ENCODE assay signal across 2 cellular contexts in the genomic region with DNA sequence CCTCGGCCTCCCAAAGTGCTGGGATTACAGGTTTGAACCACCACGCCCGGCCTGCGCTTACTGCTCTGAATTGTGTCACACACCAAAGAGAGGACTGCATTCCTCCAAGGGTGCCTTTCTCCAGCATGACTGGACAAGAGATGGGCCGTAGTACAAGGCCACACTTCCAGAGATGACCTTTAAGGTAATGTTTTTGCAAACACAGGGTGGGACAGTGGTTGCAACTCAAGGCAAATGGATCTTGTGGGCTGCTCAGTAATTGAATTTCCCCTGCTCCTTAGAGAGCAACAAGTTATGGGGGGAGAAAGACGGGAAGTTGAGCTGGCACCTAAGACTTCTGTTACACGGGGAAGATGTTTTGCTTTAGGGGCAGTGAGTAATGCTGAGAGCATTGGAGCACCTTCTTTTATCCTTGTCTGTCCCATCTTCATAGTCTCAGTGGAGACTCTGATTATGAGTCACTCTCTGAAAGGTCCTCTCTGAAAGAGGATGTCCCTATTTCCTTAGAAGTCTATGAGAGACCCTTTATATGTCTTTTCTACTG.
TF ChIP-seq lines count a peak whose summit lies in the region.

No MANE protein-coding gene starts in this region.

TF ChIP-seq in HepG2, 621 proteins besides CTCF, POLR2A, EP300 and RAD21 (continued from another document):
- TF ChIP-seq, protein P1, sequence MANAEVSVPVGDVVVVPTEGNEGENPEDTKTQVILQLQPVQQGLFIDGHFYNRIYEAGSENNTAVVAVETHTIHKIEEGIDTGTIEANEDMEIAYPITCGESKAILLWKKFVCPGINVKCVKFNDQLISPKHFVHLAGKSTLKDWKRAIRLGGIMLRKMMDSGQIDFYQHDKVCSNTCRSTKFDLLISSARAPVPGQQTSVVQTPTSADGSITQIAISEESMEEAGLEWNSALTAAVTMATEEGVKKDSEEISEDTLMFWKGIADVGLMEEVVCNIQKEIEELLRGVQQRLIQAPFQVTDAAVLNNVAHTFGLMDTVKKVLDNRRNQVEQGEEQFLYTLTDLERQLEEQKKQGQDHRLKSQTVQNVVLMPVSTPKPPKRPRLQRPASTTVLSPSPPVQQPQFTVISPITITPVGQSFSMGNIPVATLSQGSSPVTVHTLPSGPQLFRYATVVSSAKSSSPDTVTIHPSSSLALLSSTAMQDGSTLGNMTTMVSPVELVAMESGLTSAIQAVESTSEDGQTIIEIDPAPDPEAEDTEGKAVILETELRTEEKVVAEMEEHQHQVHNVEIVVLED (CRISPR knock-in tag; IDR thresholded peaks at IDR 0.05; ENCODE audit: borderline replicate concordance): no peak
- no peak for TF ChIP-seq ZNF615 (CRISPR knock-in tag; IDR thresholded peaks at IDR 0.05; ENCODE audit: borderline replicate concordance)
- TF ChIP-seq, protein P2, sequence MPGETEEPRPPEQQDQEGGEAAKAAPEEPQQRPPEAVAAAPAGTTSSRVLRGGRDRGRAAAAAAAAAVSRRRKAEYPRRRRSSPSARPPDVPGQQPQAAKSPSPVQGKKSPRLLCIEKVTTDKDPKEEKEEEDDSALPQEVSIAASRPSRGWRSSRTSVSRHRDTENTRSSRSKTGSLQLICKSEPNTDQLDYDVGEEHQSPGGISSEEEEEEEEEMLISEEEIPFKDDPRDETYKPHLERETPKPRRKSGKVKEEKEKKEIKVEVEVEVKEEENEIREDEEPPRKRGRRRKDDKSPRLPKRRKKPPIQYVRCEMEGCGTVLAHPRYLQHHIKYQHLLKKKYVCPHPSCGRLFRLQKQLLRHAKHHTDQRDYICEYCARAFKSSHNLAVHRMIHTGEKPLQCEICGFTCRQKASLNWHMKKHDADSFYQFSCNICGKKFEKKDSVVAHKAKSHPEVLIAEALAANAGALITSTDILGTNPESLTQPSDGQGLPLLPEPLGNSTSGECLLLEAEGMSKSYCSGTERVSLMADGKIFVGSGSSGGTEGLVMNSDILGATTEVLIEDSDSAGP (CRISPR knock-in tag; IDR thresholded peaks at IDR 0.05; ENCODE audit: borderline replicate concordance): no peak
- no peak for TF ChIP-seq ZNF550 (CRISPR knock-in tag; IDR thresholded peaks at IDR 0.05; ENCODE audit: borderline replicate concordance)
- TF ChIP-seq, protein P3, sequence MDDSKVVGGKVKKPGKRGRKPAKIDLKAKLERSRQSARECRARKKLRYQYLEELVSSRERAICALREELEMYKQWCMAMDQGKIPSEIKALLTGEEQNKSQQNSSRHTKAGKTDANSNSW (CRISPR knock-in tag; IDR thresholded peaks at IDR 0.05; ENCODE audit: borderline replicate concordance): no peak

TF ChIP-seq in SK-N-SH treated with all-trans-retinoic acid at 6 μM for 48 hours, 23 proteins besides CTCF, POLR2A, EP300 and RAD21 (continued from another document):
- TF ChIP-seq BACH2 (CRISPR knock-in tag; IDR thresholded peaks at IDR 0.05; ENCODE audit: borderline replicate concordance) (no peak), ZFP30 (CRISPR knock-in tag; IDR thresholded peaks at IDR 0.05) (no peak), TCF4 (CRISPR knock-in tag; IDR thresholded peaks at IDR 0.05; ENCODE audit: borderline replicate concordance) (no peak), GLIS3 (CRISPR knock-in tag; IDR thresholded peaks at IDR 0.05) (no peak), ZNF8 (CRISPR knock-in tag; IDR thresholded peaks at IDR 0.05) (no peak), ZFP3 (CRISPR knock-in tag; IDR thresholded peaks at IDR 0.05) (no peak), TOX (CRISPR knock-in tag; IDR thresholded peaks at IDR 0.05; ENCODE audit: borderline replicate concordance) (no peak), ISL1 (CRISPR knock-in tag; IDR thresholded peaks at IDR 0.05) (no peak), PPARA (CRISPR knock-in tag; IDR thresholded peaks at IDR 0.05; ENCODE audit: borderline replicate concordance) (no peak), ZNF70 (CRISPR knock-in tag; IDR thresholded peaks at IDR 0.05) (no peak), OSR1 (CRISPR knock-in tag; IDR thresholded peaks at IDR 0.05) (no peak), SNAI2 (CRISPR knock-in tag; IDR thresholded peaks at IDR 0.05) (no peak)
- TF ChIP-seq, protein P4, sequence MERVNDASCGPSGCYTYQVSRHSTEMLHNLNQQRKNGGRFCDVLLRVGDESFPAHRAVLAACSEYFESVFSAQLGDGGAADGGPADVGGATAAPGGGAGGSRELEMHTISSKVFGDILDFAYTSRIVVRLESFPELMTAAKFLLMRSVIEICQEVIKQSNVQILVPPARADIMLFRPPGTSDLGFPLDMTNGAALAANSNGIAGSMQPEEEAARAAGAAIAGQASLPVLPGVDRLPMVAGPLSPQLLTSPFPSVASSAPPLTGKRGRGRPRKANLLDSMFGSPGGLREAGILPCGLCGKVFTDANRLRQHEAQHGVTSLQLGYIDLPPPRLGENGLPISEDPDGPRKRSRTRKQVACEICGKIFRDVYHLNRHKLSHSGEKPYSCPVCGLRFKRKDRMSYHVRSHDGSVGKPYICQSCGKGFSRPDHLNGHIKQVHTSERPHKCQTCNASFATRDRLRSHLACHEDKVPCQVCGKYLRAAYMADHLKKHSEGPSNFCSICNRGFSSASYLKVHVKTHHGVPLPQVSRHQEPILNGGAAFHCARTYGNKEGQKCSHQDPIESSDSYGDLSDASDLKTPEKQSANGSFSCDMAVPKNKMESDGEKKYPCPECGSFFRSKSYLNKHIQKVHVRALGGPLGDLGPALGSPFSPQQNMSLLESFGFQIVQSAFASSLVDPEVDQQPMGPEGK (CRISPR knock-in tag; IDR thresholded peaks at IDR 0.05; ENCODE audit: borderline replicate concordance): no peak
- TF ChIP-seq, protein P5, sequence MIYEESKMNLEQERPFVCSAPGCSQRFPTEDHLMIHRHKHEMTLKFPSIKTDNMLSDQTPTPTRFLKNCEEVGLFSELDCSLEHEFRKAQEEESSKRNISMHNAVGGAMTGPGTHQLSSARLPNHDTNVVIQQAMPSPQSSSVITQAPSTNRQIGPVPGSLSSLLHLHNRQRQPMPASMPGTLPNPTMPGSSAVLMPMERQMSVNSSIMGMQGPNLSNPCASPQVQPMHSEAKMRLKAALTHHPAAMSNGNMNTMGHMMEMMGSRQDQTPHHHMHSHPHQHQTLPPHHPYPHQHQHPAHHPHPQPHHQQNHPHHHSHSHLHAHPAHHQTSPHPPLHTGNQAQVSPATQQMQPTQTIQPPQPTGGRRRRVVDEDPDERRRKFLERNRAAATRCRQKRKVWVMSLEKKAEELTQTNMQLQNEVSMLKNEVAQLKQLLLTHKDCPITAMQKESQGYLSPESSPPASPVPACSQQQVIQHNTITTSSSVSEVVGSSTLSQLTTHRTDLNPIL (CRISPR knock-in tag; IDR thresholded peaks at IDR 0.05; ENCODE audit: low read depth): no peak
